In genomic region chr15:63831041-63831440, GRCh38 we compare ENCODE assay signal across 1 cellular context.
TF ChIP-seq lines count a peak whose summit lies in the region.

No MANE protein-coding gene starts in this region.

TF ChIP-seq in K562, 482 proteins besides CTCF, POLR2A, EP300 and RAD21:
- no peak for TF ChIP-seq CBX8 (IDR thresholded peaks at IDR 0.05; ENCODE audit: borderline replicate concordance, extremely low read depth, low read depth, low read length, poor library complexity, severe bottlenecking)
- TF ChIP-seq, protein P1, sequence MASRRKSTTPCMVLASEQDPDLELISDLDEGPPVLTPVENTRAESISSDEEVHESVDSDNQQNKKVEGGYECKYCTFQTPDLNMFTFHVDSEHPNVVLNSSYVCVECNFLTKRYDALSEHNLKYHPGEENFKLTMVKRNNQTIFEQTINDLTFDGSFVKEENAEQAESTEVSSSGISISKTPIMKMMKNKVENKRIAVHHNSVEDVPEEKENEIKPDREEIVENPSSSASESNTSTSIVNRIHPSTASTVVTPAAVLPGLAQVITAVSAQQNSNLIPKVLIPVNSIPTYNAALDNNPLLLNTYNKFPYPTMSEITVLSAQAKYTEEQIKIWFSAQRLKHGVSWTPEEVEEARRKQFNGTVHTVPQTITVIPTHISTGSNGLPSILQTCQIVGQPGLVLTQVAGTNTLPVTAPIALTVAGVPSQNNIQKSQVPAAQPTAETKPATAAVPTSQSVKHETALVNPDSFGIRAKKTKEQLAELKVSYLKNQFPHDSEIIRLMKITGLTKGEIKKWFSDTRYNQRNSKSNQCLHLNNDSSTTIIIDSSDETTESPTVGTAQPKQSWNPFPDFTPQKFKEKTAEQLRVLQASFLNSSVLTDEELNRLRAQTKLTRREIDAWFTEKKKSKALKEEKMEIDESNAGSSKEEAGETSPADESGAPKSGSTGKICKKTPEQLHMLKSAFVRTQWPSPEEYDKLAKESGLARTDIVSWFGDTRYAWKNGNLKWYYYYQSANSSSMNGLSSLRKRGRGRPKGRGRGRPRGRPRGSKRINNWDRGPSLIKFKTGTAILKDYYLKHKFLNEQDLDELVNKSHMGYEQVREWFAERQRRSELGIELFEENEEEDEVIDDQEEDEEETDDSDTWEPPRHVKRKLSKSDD (conservative IDR thresholded peaks at IDR 0.05; ENCODE audit: low read length) = no peak
- 0 out of 2 replicates have a peak, but pooled peaks have one; percentile 27 for TF ChIP-seq SMARCA5 (IDR thresholded peaks at IDR 0.05)
- no peak for TF ChIP-seq CREB1 (IDR thresholded peaks at IDR 0.05)
- TF ChIP-seq CREB1 (CRISPR knock-in tag; IDR thresholded peaks at IDR 0.05) = no peak
- TF ChIP-seq KDM1A (IDR thresholded peaks at IDR 0.05) = peak; percentile 61 to 68
- TF ChIP-seq BCOR (IDR thresholded peaks at IDR 0.05) = 0 out of 2 replicates have a peak, but pooled peaks have one; percentile 20
